ENCODE assay signal across 1 cellular context in the genomic region with DNA sequence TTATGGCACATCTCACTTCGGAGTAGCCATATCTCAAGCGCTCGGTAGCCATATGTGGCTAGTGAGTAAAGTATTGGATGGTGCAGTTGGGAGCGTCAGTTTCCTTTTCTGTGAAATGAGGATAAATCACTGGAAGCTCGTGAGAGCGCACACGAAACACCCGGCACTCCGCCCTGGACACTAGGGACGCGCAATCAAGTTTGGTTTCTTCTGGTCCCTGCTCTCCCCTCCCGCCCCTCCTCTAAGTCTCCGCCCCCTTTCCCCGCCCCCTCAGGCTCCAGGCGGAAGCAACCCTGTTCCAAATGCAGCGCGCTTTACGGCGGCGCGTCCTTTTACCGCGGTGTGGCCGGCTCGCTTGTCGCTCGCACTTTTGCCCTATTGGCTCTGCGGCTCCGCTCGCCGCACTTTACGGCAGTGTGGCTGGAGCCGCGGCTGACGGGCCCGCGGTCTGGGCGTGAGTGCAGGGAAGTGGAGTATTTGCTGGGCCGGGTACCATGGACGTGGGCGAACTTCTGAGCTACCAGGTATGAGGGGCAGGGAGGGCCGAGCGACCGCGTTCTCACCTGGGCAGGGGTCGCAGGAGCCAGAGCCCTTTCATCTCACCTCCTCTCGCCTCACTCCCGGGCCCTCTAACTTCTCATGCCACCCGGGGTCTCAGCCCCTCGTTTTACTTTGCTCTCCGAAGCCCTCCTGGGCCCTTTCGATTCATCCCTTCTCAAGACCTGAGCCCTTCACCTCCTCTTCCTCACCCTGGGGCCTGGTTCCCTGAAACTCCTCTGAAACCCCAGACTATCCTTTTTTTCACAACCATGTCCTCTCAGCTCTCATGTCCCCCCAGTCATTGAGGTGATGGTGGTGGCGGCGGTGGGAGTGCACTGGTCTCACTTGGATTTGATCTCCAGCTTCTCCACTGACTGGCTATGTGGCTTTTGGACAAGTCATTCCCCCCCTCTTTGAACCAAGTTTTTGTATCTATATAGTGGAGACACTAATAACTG.
TF ChIP-seq lines count a peak whose summit lies in the region.

A gene with protein sequence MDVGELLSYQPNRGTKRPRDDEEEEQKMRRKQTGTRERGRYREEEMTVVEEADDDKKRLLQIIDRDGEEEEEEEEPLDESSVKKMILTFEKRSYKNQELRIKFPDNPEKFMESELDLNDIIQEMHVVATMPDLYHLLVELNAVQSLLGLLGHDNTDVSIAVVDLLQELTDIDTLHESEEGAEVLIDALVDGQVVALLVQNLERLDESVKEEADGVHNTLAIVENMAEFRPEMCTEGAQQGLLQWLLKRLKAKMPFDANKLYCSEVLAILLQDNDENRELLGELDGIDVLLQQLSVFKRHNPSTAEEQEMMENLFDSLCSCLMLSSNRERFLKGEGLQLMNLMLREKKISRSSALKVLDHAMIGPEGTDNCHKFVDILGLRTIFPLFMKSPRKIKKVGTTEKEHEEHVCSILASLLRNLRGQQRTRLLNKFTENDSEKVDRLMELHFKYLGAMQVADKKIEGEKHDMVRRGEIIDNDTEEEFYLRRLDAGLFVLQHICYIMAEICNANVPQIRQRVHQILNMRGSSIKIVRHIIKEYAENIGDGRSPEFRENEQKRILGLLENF (plus strand): TSS at position 402 of the 998 bp plus-strand sequence. CDS start 93 bp downstream, at position 495.

TF ChIP-seq in K562, 482 proteins besides CTCF, POLR2A, EP300 and RAD21 (continued from another document and continues in another):
- TF ChIP-seq HMGN3 (IDR thresholded peaks at IDR 0.05; ENCODE audit: borderline replicate concordance, extremely low read depth, insufficient read length, low read depth, low read length) (peak; percentile 71), HDAC1 (IDR thresholded peaks at IDR 0.05) (peak in 1 of 2 experiments; percentile 68; a peak in 1 of 4 replicates), ZNF184 (CRISPR knock-in tag; IDR thresholded peaks at IDR 0.05) (no peak), SMARCB1 (IDR thresholded peaks at IDR 0.05; ENCODE audit: insufficient read length, low read depth) (no peak), KDM5B (IDR thresholded peaks at IDR 0.05; ENCODE audit: insufficient replicate concordance, low read depth, low read length) (peak; percentile 74), CREB1 (IDR thresholded peaks at IDR 0.05) (peak; percentile 63), CREB1 (CRISPR knock-in tag; IDR thresholded peaks at IDR 0.05) (no peak; the same call in 1 of the 2 replicates), FOXM1 (IDR thresholded peaks at IDR 0.05; ENCODE audit: low read depth) (no peak), FOXM1 (CRISPR knock-in tag; IDR thresholded peaks at IDR 0.05; ENCODE audit: low read depth) (no peak), POLR2AphosphoS5 (IDR thresholded peaks at IDR 0.05; ENCODE audit: control insufficient read depth, insufficient read depth, low read depth, low read length) (peak; percentile 49; the same call in 1 of the 2 replicates), CC2D1A (IDR thresholded peaks at IDR 0.05) (no peak), RCOR1 (IDR thresholded peaks at IDR 0.05; ENCODE audit: borderline replicate concordance in 1 of 2, low read depth in 2 of 2, low read length in 2 of 2) (peak in 1 of 2 experiments; percentile 32; a peak in 1 of 4 replicates), CTBP1 (IDR thresholded peaks at IDR 0.05; ENCODE audit: borderline replicate concordance) (peak; percentile 72), ARHGAP35 (IDR thresholded peaks at IDR 0.05; ENCODE audit: partially characterized antibody) (no peak), ZNF695 (CRISPR knock-in tag; IDR thresholded peaks at IDR 0.05) (no peak), EGR1 (conservative IDR thresholded peaks at IDR 0.05) (peak; percentile 74), ZFPM2 (CRISPR knock-in tag; IDR thresholded peaks at IDR 0.05) (no peak), ZNF175 (CRISPR knock-in tag; IDR thresholded peaks at IDR 0.05; ENCODE audit: low read depth) (no peak), SAP30 (IDR thresholded peaks at IDR 0.05; ENCODE audit: borderline replicate concordance, insufficient read depth, low read depth, low read length, poor library complexity, severe bottlenecking) (peak; percentile 67), MBD2 (IDR thresholded peaks at IDR 0.05; ENCODE audit: borderline replicate concordance, low read depth) (peak; percentile 85), POLR2B (IDR thresholded peaks at IDR 0.05; ENCODE audit: low read depth, partially characterized antibody) (peak; percentile 54), ETV6 (IDR thresholded peaks at IDR 0.05; ENCODE audit: borderline replicate concordance in 1 of 2, low read depth in 2 of 2, low read length in 1 of 2) (no peak), ETV6 (CRISPR knock-in tag; IDR thresholded peaks at IDR 0.05; ENCODE audit: borderline replicate concordance) (no peak), ZNF766 (CRISPR knock-in tag; conservative IDR thresholded peaks at IDR 0.05) (peak; percentile 91), NRF1 (conservative IDR thresholded peaks at IDR 0.05 in 1 of 2, IDR thresholded peaks at IDR 0.05 in 1 of 2) (peak; percentile 62 to 68), ZNF41 (CRISPR knock-in tag; conservative IDR thresholded peaks at IDR 0.05) (no peak), RBM25 (IDR thresholded peaks at IDR 0.05; ENCODE audit: low read depth, low read length, severe bottlenecking) (peak; percentile 41), BHLHE40 (IDR thresholded peaks at IDR 0.05; ENCODE audit: low read length) (no peak), NCOA6 (IDR thresholded peaks at IDR 0.05) (no peak), NR2C2 (CRISPR knock-in tag; IDR thresholded peaks at IDR 0.05) (no peak), NR2C2 (tag; IDR thresholded peaks at IDR 0.05) (peak; percentile 42; the same call in 1 of the 2 replicates), HSF4 (CRISPR knock-in tag; IDR thresholded peaks at IDR 0.05; ENCODE audit: borderline replicate concordance) (no peak), ZNF24 (IDR thresholded peaks at IDR 0.05) (no peak), SRF (CRISPR knock-in tag; IDR thresholded peaks at IDR 0.05) (peak in 1 of 2 experiments; percentile 76; a peak in 1 of 4 replicates), ATF1 (CRISPR knock-in tag; IDR thresholded peaks at IDR 0.05) (no peak), ATF1 (tag; IDR thresholded peaks at IDR 0.05) (peak; percentile 47), CBX8 (IDR thresholded peaks at IDR 0.05; ENCODE audit: borderline replicate concordance, extremely low read depth, low read depth, low read length, poor library complexity, severe bottlenecking) (no peak), SIN3B (IDR thresholded peaks at IDR 0.05; ENCODE audit: low read depth) (0 out of 2 replicates have a peak, but pooled peaks have one; percentile 24), U2AF2 (optimal IDR thresholded peaks at IDR 0.05; ENCODE audit: low read depth, low read length) (no peak), ZNF165 (CRISPR knock-in tag; IDR thresholded peaks at IDR 0.05; ENCODE audit: borderline replicate concordance) (no peak), CEBPB (tag; IDR thresholded peaks at IDR 0.05) (no peak), KLF13 (tag; IDR thresholded peaks at IDR 0.05; ENCODE audit: borderline replicate concordance, low read depth) (no peak), NFE2 (IDR thresholded peaks at IDR 0.05; ENCODE audit: low read depth) (0 out of 2 replicates have a peak, but pooled peaks have one; percentile 5), PHB (CRISPR knock-in tag; IDR thresholded peaks at IDR 0.05) (no peak), ZNF197 (CRISPR knock-in tag; IDR thresholded peaks at IDR 0.05; ENCODE audit: low read depth) (no peak), SMAD2 (IDR thresholded peaks at IDR 0.05; ENCODE audit: low read depth, low read length) (no peak)
- TF ChIP-seq, protein P1, sequence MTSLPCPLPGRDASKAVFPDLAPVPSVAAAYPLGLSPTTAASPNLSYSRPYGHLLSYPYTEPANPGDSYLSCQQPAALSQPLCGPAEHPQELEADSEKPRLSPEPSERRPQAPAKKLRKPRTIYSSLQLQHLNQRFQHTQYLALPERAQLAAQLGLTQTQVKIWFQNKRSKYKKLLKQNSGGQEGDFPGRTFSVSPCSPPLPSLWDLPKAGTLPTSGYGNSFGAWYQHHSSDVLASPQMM (CRISPR knock-in tag; IDR thresholded peaks at IDR 0.05), result no peak
- TF ChIP-seq, protein P2, sequence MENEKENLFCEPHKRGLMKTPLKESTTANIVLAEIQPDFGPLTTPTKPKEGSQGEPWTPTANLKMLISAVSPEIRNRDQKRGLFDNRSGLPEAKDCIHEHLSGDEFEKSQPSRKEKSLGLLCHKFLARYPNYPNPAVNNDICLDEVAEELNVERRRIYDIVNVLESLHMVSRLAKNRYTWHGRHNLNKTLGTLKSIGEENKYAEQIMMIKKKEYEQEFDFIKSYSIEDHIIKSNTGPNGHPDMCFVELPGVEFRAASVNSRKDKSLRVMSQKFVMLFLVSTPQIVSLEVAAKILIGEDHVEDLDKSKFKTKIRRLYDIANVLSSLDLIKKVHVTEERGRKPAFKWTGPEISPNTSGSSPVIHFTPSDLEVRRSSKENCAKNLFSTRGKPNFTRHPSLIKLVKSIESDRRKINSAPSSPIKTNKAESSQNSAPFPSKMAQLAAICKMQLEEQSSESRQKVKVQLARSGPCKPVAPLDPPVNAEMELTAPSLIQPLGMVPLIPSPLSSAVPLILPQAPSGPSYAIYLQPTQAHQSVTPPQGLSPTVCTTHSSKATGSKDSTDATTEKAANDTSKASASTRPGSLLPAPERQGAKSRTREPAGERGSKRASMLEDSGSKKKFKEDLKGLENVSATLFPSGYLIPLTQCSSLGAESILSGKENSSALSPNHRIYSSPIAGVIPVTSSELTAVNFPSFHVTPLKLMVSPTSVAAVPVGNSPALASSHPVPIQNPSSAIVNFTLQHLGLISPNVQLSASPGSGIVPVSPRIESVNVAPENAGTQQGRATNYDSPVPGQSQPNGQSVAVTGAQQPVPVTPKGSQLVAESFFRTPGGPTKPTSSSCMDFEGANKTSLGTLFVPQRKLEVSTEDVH (IDR thresholded peaks at IDR 0.05; ENCODE audit: low read depth, partially characterized antibody), result peak; percentile 84
- TF ChIP-seq, protein P3, sequence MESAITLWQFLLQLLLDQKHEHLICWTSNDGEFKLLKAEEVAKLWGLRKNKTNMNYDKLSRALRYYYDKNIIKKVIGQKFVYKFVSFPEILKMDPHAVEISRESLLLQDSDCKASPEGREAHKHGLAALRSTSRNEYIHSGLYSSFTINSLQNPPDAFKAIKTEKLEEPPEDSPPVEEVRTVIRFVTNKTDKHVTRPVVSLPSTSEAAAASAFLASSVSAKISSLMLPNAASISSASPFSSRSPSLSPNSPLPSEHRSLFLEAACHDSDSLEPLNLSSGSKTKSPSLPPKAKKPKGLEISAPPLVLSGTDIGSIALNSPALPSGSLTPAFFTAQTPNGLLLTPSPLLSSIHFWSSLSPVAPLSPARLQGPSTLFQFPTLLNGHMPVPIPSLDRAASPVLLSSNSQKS (CRISPR knock-in tag; IDR thresholded peaks at IDR 0.05), result no peak
- TF ChIP-seq, protein P4, sequence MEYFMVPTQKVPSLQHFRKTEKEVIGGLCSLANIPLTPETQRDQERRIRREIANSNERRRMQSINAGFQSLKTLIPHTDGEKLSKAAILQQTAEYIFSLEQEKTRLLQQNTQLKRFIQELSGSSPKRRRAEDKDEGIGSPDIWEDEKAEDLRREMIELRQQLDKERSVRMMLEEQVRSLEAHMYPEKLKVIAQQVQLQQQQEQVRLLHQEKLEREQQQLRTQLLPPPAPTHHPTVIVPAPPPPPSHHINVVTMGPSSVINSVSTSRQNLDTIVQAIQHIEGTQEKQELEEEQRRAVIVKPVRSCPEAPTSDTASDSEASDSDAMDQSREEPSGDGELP (CRISPR knock-in tag; IDR thresholded peaks at IDR 0.05; ENCODE audit: borderline replicate concordance), result peak; percentile 38; the same call in 1 of the 2 replicates
- TF ChIP-seq, protein P5, sequence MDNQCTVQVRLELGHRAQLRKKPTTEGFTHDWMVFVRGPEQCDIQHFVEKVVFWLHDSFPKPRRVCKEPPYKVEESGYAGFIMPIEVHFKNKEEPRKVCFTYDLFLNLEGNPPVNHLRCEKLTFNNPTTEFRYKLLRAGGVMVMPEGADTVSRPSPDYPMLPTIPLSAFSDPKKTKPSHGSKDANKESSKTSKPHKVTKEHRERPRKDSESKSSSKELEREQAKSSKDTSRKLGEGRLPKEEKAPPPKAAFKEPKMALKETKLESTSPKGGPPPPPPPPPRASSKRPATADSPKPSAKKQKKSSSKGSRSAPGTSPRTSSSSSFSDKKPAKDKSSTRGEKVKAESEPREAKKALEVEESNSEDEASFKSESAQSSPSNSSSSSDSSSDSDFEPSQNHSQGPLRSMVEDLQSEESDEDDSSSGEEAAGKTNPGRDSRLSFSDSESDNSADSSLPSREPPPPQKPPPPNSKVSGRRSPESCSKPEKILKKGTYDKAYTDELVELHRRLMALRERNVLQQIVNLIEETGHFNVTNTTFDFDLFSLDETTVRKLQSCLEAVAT (IDR thresholded peaks at IDR 0.05), result 0 out of 4 replicates have a peak, but pooled peaks of 1 of the 2 experiments have one; percentile 47
- TF ChIP-seq, protein P6, sequence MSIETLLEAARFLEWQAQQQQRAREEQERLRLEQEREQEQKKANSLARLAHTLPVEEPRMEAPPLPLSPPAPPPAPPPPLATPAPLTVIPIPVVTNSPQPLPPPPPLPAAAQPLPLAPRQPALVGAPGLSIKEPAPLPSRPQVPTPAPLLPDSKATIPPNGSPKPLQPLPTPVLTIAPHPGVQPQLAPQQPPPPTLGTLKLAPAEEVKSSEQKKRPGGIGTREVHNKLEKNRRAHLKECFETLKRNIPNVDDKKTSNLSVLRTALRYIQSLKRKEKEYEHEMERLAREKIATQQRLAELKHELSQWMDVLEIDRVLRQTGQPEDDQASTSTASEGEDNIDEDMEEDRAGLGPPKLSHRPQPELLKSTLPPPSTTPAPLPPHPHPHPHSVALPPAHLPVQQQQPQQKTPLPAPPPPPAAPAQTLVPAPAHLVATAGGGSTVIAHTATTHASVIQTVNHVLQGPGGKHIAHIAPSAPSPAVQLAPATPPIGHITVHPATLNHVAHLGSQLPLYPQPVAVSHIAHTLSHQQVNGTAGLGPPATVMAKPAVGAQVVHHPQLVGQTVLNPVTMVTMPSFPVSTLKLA (conservative IDR thresholded peaks at IDR 0.05), result peak in 1 of 2 experiments; percentile 72; a peak in 2 of 4 replicates
- TF ChIP-seq, protein P7, sequence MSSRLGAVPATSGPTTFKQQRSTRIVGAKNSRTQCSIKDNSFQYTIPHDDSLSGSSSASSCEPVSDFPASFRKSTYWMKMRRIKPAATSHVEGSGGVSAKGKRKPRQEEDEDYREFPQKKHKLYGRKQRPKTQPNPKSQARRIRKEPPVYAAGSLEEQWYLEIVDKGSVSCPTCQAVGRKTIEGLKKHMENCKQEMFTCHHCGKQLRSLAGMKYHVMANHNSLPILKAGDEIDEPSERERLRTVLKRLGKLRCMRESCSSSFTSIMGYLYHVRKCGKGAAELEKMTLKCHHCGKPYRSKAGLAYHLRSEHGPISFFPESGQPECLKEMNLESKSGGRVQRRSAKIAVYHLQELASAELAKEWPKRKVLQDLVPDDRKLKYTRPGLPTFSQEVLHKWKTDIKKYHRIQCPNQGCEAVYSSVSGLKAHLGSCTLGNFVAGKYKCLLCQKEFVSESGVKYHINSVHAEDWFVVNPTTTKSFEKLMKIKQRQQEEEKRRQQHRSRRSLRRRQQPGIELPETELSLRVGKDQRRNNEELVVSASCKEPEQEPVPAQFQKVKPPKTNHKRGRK (tag; IDR thresholded peaks at IDR 0.05), result no peak
